Comparison of ENCODE assay signal across 8 cellular contexts in genomic region chr1:180502361-180503273, GRCh38. TPM values are rescaled to one million over a fixed set of nuclear protein-coding genes. Genes with fewer than 3 reads are reported as not detected.
DNase-seq lines count a peak whose midpoint lies in the region; ATAC-seq and TF ChIP-seq lines count a peak whose summit lies in the region.

TSS of gene ACBD6 (minus strand) at chr1:180502577. CDS start at chr1:180502266, 311 bp downstream.

- H3K27me3 ChIP-seq in kidney epithelial cell (ENCODE audit: control insufficient read depth, insufficient read depth, low read length), result no peaks in the 10 kb centered on the region

- H3K4me3 ChIP-seq in kidney epithelial cell (ENCODE audit: low read depth, low read length), result peak within 1 kb of the TSS; percentile 89

- DNase-seq in Ammon's horn (ENCODE audit: low spot score), result peak; percentile 90
- peak; percentile 87 for DNase-seq in NCI-H345 (lab: John Stamatoyannopoulos, UW)
- peak; percentile 89 for DNase-seq in activated CD4-positive, CD25-positive, alpha-beta regulatory T cell treated with anti-CD3 and anti-CD28 coated beads, Interleukin-2, amount 50 U/mL, for 72 hours
- DNase-seq in cerebellar cortex (ENCODE audit: low spot score), result peak; percentile 86
- no peak for DNase-seq in kidney epithelial cell (ENCODE audit: low read depth)
- DNase-seq in stimulated activated CD4-positive, alpha-beta T cell treated with anti-CD3 and anti-CD28 coated beads, Interleukin-15, amount 100 ng/mL, for 48 hours (ENCODE audit: low read depth in 2 of 2), result peak; percentile 74 to 81

- no peaks in the 10 kb centered on the region for H3K36me3 ChIP-seq in kidney epithelial cell (ENCODE audit: control insufficient read depth, insufficient read depth, low read length)

- no peak for TF ChIP-seq CTCF in kidney epithelial cell (IDR thresholded peaks at IDR 0.05; ENCODE audit: insufficient read depth, low read length, poor library complexity, severe bottlenecking)

- ATAC-seq in GM19023 (IDR thresholded peaks at IDR 0.05; ENCODE audit: unreplicated experiment) (peak; percentile 84), HG03196 (IDR thresholded peaks at IDR 0.05; ENCODE audit: unreplicated experiment) (peak; percentile 86)

RNA-seq across cellular contexts. Expression of gene ACBD6, which starts in this region (rescaled TPM):
- total RNA-seq in kidney epithelial cell, result 73.2 and 86.5 TPM in 2 replicates
